Comparison of ENCODE assay signal across 9 cellular contexts in genomic region chr11:65434057-65434666, GRCh38. TPM values are rescaled to one million over a fixed set of nuclear protein-coding genes. Genes with fewer than 3 reads are reported as not detected.
DNase-seq lines count a peak whose midpoint lies in the region; ATAC-seq and TF ChIP-seq lines count a peak whose summit lies in the region.
"Had no signal": no experiment of that assay in that cellular context is flagged by ENCODE, and none has a peak within 500 bp of the region (broad histone marks: within the 10 kb centered on the region; RNA-seq: fewer than 3 reads in every experiment).

No MANE protein-coding gene starts in this region.

- H3K9me3 ChIP-seq in SU-DHL-6 (ENCODE audit: insufficient read depth, low read length) = no peaks in the 10 kb centered on the region
- H3K9me3 ChIP-seq in esophagus squamous epithelium = no peaks in the 10 kb centered on the region

- no peaks in the 10 kb centered on the region for H3K27me3 ChIP-seq in SU-DHL-6 (ENCODE audit: low read length)
- no peaks in the 10 kb centered on the region for H3K27me3 ChIP-seq in esophagus squamous epithelium

- H3K79me2 ChIP-seq in SU-DHL-6 (ENCODE audit: insufficient read depth, low read length) = peaks cover 43% of the 10 kb centered on the region

- DNase-seq in Caki2 (ENCODE audit: low read depth) (peak; percentile 40), esophagus squamous epithelium (lab: John Stamatoyannopoulos, UW) (no peak), pons (ENCODE audit: low spot score) (peak; percentile 40), NCI-H2196 treated with DMSO at 0.1 percent for 48 hours (lab: John Stamatoyannopoulos, UW; ENCODE audit: unreplicated experiment) (no peak)

- 38% methylated on average over 6 of the region's 6 CpGs for WGBS in esophagus squamous epithelium, 2 donors

- H3K4me3 ChIP-seq in SU-DHL-6 (ENCODE audit: insufficient read depth, low read length, poor library complexity, severe bottlenecking) = no peak overlapping the region
- peak overlapping the region in 1 of 4 donors; percentile 36 for H3K4me3 ChIP-seq in esophagus squamous epithelium

- H3K9ac ChIP-seq in SU-DHL-6 (ENCODE audit: low read length) = no peak overlapping the region

- no peak for ATAC-seq in HG03025 (IDR thresholded peaks at IDR 0.05; ENCODE audit: low FRiP score, unreplicated experiment)
- no peak for ATAC-seq in GM21529 (IDR thresholded peaks at IDR 0.05; ENCODE audit: unreplicated experiment)
- ATAC-seq in HG03108 (IDR thresholded peaks at IDR 0.05; ENCODE audit: unreplicated experiment) = no peak
- ATAC-seq: naive thymus-derived CD4-positive, alpha-beta T cell had no signal

- peaks cover 17 to 99% (median 76%) of the 10 kb centered on the region in 3 donors for H3K4me1 ChIP-seq in esophagus squamous epithelium

- no peaks in the 10 kb centered on the region for H4K20me1 ChIP-seq in SU-DHL-6 (ENCODE audit: low read depth, low read length)

- H3K27ac ChIP-seq in SU-DHL-6 (ENCODE audit: low read depth, low read length) = peak overlapping the region; percentile 98
- H3K27ac ChIP-seq in esophagus squamous epithelium = peak overlapping the region; percentile 50 to 100 (median 82)

- intact Hi-C loops in esophagus squamous epithelium (cut with DNase I) = no loop called here

- H2AFZ ChIP-seq in SU-DHL-6 (ENCODE audit: low read depth, low read length, severe bottlenecking) = no peak overlapping the region

- peaks cover 95% of the 10 kb centered on the region for H3F3A ChIP-seq in SU-DHL-6 (ENCODE audit: insufficient read depth)

- in situ Hi-C loops in Caki2 (cut with HindIII; ENCODE audit: low pct_unique_long_range_greater_than_20kb, low sequenced_read_pairs) = no loop called here

- no peak overlapping the region for H3K4me2 ChIP-seq in SU-DHL-6 (ENCODE audit: low read depth, low read length, poor library complexity, severe bottlenecking)

- no peaks in the 10 kb centered on the region for H3K9me2 ChIP-seq in SU-DHL-6 (replicated peaks; ENCODE audit: insufficient read depth, low read length)

- TF ChIP-seq POLR2A in esophagus squamous epithelium (IDR thresholded peaks at IDR 0.05) = no peak

- H3K36me3 ChIP-seq in SU-DHL-6 (ENCODE audit: low read length) (peaks cover 17% of the 10 kb centered on the region), esophagus squamous epithelium (peaks cover 12 to 73% (median 26%) of the 10 kb centered on the region in 3 donors)

- TF ChIP-seq CTCF in SU-DHL-6 (IDR thresholded peaks at IDR 0.05; ENCODE audit: insufficient read depth, low read length, poor library complexity, severe bottlenecking) (no peak), esophagus squamous epithelium (IDR thresholded peaks at IDR 0.05) (no peak)

RNA-seq across cellular contexts. Expression of gene NEAT1, which starts 11.6 kb away (rescaled TPM):
- total RNA-seq in Caki2 (2014; rRNA removed; shearing (Covaris generic); ENCODE audit: low replicate concordance) = 2.3 and 8.7 TPM in 2 replicates
- total RNA-seq in esophagus squamous epithelium = 100 to 1,000 TPM in 3 of 4 donors, 10 to 100 TPM in 1; 30.6 to 705 (median 357) TPM

RNA-seq across cellular contexts. Expression of gene FRMD8, which starts 47.7 kb away (rescaled TPM):
- 24.8 and 35.5 TPM in 2 replicates for total RNA-seq in Caki2 (2014; rRNA removed; shearing (Covaris generic); ENCODE audit: low replicate concordance)
- total RNA-seq in esophagus squamous epithelium = 10 to 100 TPM; 44.1 to 88.7 (median 81.0) TPM

RNA-seq across cellular contexts. Expression of gene SLC25A45, which starts 51.7 kb away (rescaled TPM):
- total RNA-seq in Caki2 (2014; rRNA removed; shearing (Covaris generic); ENCODE audit: low replicate concordance) = 1.1 and 2.3 TPM in 2 replicates
- 1 to 10 TPM; 1.9 to 7.7 (median 4.0) TPM for total RNA-seq in esophagus squamous epithelium

Comparison
In these comparisons a context has a peak if more than half of its experiments do, and no peak if none do; other contexts are left out.
1. DNase-seq: peak in Caki2 (single experiment) and pons (single experiment); none in esophagus squamous epithelium (single experiment) and NCI-H2196 treated with DMSO at 0.1 percent for 48 hours (single experiment).